8 cellular contexts compared by ENCODE assay signal in genomic region chr11:63917685-63918523, GRCh38. TPM values are rescaled to one million over a fixed set of nuclear protein-coding genes. Genes with fewer than 3 reads are reported as not detected.
DNase-seq lines count a peak whose midpoint lies in the region; ATAC-seq and TF ChIP-seq lines count a peak whose summit lies in the region.

No MANE protein-coding gene starts in this region.

- ATAC-seq in GM21515 (IDR thresholded peaks at IDR 0.05; ENCODE audit: unreplicated experiment) (no peak), GM21390 (IDR thresholded peaks at IDR 0.05; ENCODE audit: unreplicated experiment) (no peak)

- H3K27ac ChIP-seq in PC-9: no peak overlapping the region

- H3K27me3 ChIP-seq in BJ (ENCODE audit: control insufficient read depth, insufficient read depth, low read length): peaks cover 2% of the 10 kb centered on the region; the same call in 1 of the 2 replicates
- no peaks in the 10 kb centered on the region for H3K27me3 ChIP-seq in PC-9 (ENCODE audit: insufficient read depth, low read depth)

- no peaks in the 10 kb centered on the region for H4K20me1 ChIP-seq in PC-9 (ENCODE audit: insufficient read depth)

- CTCF ChIA-PET in BJ (lab: Yijun Ruan, JAX): interaction anchor here (0.6 to 3.8 kb wide), 8 partner anchors 11 to 150 kb away, joined by 3 to 15 read pairs (median 4); partner anchors contain the start of gene MARK2
- CTCF ChIA-PET in PC-9 (lab: Charles Lee): interaction anchor here (1.1 to 2.0 kb wide), 2 partner anchors 17 to 28 kb away, joined by 9 to 18 read pairs; no protein-coding TSS in a partner anchor

- peak overlapping the region; percentile 81 for H3K4me2 ChIP-seq in PC-9

- POLR2A ChIA-PET in BJ (lab: Charles Lee) (interaction anchor here (0.7 kb wide), 1 partner anchor 388 kb away, joined by 4 read pairs; the partner anchor contains the start of gene ESRRA), PC-9 (lab: Charles Lee; ENCODE audit: unreplicated experiment) (interaction anchor here (0.7 kb wide), 1 partner anchor 14 kb away, joined by 3 read pairs; no protein-coding TSS in a partner anchor)

- H3K4me3 ChIP-seq in BJ (ENCODE audit: low read depth, low read length): peak overlapping the region; percentile 57
- peak overlapping the region; percentile 62 for H3K4me3 ChIP-seq in PC-9
- H3K4me3 ChIP-seq in astrocyte of the spinal cord (ENCODE audit: low read depth, low read length): peak overlapping the region; percentile 46
- peak overlapping the region; percentile 47 for H3K4me3 ChIP-seq in iPS-11a (ENCODE audit: low read depth, low read length)
- peak overlapping the region; percentile 71 for H3K4me3 ChIP-seq in skeletal muscle cell (ENCODE audit: low read depth, low read length)

- H3K9me2 ChIP-seq in PC-9 (ENCODE audit: insufficient read depth): no peaks in the 10 kb centered on the region

- H3F3A ChIP-seq in PC-9 (ENCODE audit: insufficient read depth, low read depth): peaks cover 44% of the 10 kb centered on the region

- no peak for DNase-seq in BJ (ENCODE audit: low read depth)
- DNase-seq in HT-29 (ENCODE audit: low spot score): peak; percentile 37
- peak; percentile 48 to 59 for DNase-seq in PC-9
- DNase-seq in astrocyte of the spinal cord (ENCODE audit: low read depth, low spot score): peak; percentile 50
- no peak for DNase-seq in skeletal muscle cell (ENCODE audit: low read depth)

- no peaks in the 10 kb centered on the region for H3K36me3 ChIP-seq in BJ (ENCODE audit: control insufficient read depth, insufficient read depth, low read length)
- no peaks in the 10 kb centered on the region for H3K36me3 ChIP-seq in PC-9 (ENCODE audit: low read depth)

- in situ Hi-C loops in astrocyte of the spinal cord (cut with HindIII; ENCODE audit: low sequenced_read_pairs): no loop called here

- TF ChIP-seq CTCF in BJ (IDR thresholded peaks at IDR 0.05; ENCODE audit: insufficient read depth, low read depth, low read length) (no peak), PC-9 (conservative IDR thresholded peaks at IDR 0.05) (no peak), astrocyte of the spinal cord (IDR thresholded peaks at IDR 0.05; ENCODE audit: low read depth, low read length) (no peak)

- H2AFZ ChIP-seq in PC-9: 0 out of 2 replicates have a peak overlapping the region, but pooled peaks have one; percentile 53

- intact Hi-C loops in PC-9 (cut with micrococcal nuclease; ENCODE audit: unreplicated experiment): loop anchor here (5.0 kb wide), 1 partner anchor 46 kb away; no protein-coding TSS in a partner anchor

- H3K79me2 ChIP-seq in PC-9 (ENCODE audit: low read depth): no peaks in the 10 kb centered on the region

- no TSS peak for BruUV-seq in PC-9 (replicated peaks; lab: Mats Ljungman, UMichigan)

- H3K9me3 ChIP-seq in PC-9 (ENCODE audit: insufficient read depth, low read depth): no peaks in the 10 kb centered on the region

- H3K4me1 ChIP-seq in PC-9 (replicated peaks; ENCODE audit: insufficient read depth): peaks cover 48% of the 10 kb centered on the region

RNA-seq across cellular contexts. Expression of gene RCOR2, which starts 0.9 kb away (rescaled TPM):
- polyA plus RNA-seq in BJ (2011; rRNA removed): 1.6 and 2.5 TPM in 2 replicates
- polyA minus RNA-seq in BJ (2011; rRNA and poly(A)+ RNA removed): 1.9 and 2.1 TPM in 2 replicates
- 0.37 and 2.0 TPM in 2 replicates for total RNA-seq in HT-29 (2014; rRNA removed; shearing (Covaris generic))
- total RNA-seq in PC-9 (2021): 3.4 and 5.2 TPM in 2 replicates

RNA-seq across cellular contexts. Expression of gene NAA40, which starts 20.9 kb away (rescaled TPM):
- 10.8 and 16.1 TPM in 2 replicates for polyA plus RNA-seq in BJ (2011; rRNA removed)
- polyA minus RNA-seq in BJ (2011; rRNA and poly(A)+ RNA removed): 4.9 and 6.5 TPM in 2 replicates
- 14.9 and 20.0 TPM in 2 replicates for total RNA-seq in HT-29 (2014; rRNA removed; shearing (Covaris generic))
- 47.4 and 50.4 TPM in 2 replicates for total RNA-seq in PC-9 (2021)

RNA-seq across cellular contexts. Expression of gene COX8A, which starts 56.5 kb away (rescaled TPM):
- polyA plus RNA-seq in BJ (2011; rRNA removed): 359 and 527 TPM in 2 replicates
- 202 and 270 TPM in 2 replicates for polyA minus RNA-seq in BJ (2011; rRNA and poly(A)+ RNA removed)
- total RNA-seq in HT-29 (2014; rRNA removed; shearing (Covaris generic)): 1,404 and 1,625 TPM in 2 replicates
- 521 and 547 TPM in 2 replicates for total RNA-seq in PC-9 (2021)

Comparison
In these comparisons a context has a peak if more than half of its experiments do, and no peak if none do; other contexts are left out.
1. DNase-seq: peak in HT-29 (single experiment), PC-9 (2 of 2) and astrocyte of the spinal cord (single experiment); none in BJ (single experiment) and skeletal muscle cell (single experiment).
2. Peak in every context shown above with its lines, with median percentiles within 50 percentile points of each other: H3K4me3 ChIP-seq.